9 cellular contexts compared by ENCODE assay signal in the genomic region with DNA sequence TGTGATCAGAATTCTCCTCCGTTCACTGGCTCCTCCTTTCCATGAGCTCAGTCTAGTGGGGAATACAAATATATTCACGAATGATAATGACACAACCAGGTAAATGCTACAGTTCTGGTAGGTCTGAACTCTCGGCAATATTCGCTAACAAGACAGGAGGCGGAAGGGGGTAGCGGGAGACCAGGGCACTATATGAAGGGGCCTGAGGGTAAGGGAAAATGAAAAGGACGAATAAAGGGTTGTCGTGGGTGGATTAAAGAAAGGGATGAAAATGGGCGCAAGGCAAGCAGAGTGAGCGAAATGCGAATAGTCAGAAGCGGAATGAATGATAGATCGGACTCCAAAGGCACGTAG. TPM values are rescaled to one million over a fixed set of nuclear protein-coding genes. Genes with fewer than 3 reads are reported as not detected.
DNase-seq lines count a peak whose midpoint lies in the region; ATAC-seq, FAIRE-seq and TF ChIP-seq lines count a peak whose summit lies in the region.
"Had no signal": no experiment of that assay in that cellular context is flagged by ENCODE, and none has a peak within 500 bp of the region (broad histone marks: within the 10 kb centered on the region; RNA-seq: fewer than 3 reads in every experiment).

No MANE protein-coding gene starts in this region.

- TF ChIP-seq RAD21 in HepG2 (CRISPR knock-in tag; IDR thresholded peaks at IDR 0.05): no peak

- H3K4me1 ChIP-seq in body of pancreas: peaks cover 15% of the 10 kb centered on the region
- H3K4me1 ChIP-seq in HepG2 (ENCODE audit: insufficient read depth, low read length): peaks cover 12% of the 10 kb centered on the region
- peaks cover 0 to 15% (median 3%) of the 10 kb centered on the region in 4 donors for H3K4me1 ChIP-seq in tibial nerve

- no peaks in the 10 kb centered on the region for H3K27me3 Mint-ChIP-seq in activated naive CD4-positive, alpha-beta T cell treated with anti-CD3 and anti-CD28 coated beads, Interleukin-2, amount 10 ng/mL, durations not matched to agents 7 days and 5 days

- peaks cover 6% of the 10 kb centered on the region for H3K36me3 Mint-ChIP-seq in activated naive CD4-positive, alpha-beta T cell treated with anti-CD3 and anti-CD28 coated beads, Interleukin-2, amount 10 ng/mL, durations not matched to agents 7 days and 5 days

- peak; percentile 8 for ATAC-seq in HG03469 (IDR thresholded peaks at IDR 0.05; ENCODE audit: unreplicated experiment)
- no peak for ATAC-seq in body of pancreas
- peak; percentile 63 for ATAC-seq in HepG2
- ATAC-seq in HG02884 (IDR thresholded peaks at IDR 0.05; ENCODE audit: unreplicated experiment): no peak

- CTCF ChIA-PET in activated naive CD4-positive, alpha-beta T cell treated with anti-CD3 and anti-CD28 coated beads, Interleukin-2, amount 10 ng/mL, durations not matched to agents 7 days and 5 days (lab: Charles Lee): no interaction called here
- CTCF ChIA-PET in HepG2 (lab: Yijun Ruan, JAX; ENCODE audit: low intra/inter-chr PET ratio, low total read pairs): no interaction called here

- peak overlapping the region; percentile 82 for H3K9ac ChIP-seq in HepG2 (ENCODE audit: insufficient read depth, low read depth, low read length)

- no TSS peak for BruUV-seq in HepG2 (replicated peaks; lab: Mats Ljungman, UMichigan)

- H3K4me3 Mint-ChIP-seq in activated naive CD4-positive, alpha-beta T cell treated with anti-CD3 and anti-CD28 coated beads, Interleukin-2, amount 10 ng/mL, durations not matched to agents 7 days and 5 days: peak overlapping the region; percentile 87

- no peaks in the 10 kb centered on the region for H4K20me1 ChIP-seq in HepG2 (ENCODE audit: insufficient read depth, low read length)

- H3K79me2 ChIP-seq in HepG2 (ENCODE audit: insufficient read depth, low read length): peaks cover 8% of the 10 kb centered on the region

- peak overlapping the region; percentile 3 to 62 for H3K4me3 ChIP-seq in body of pancreas
- H3K4me3 ChIP-seq in HepG2 (replicated peaks in 1 of 3; ENCODE audit: insufficient read depth in 1 of 3, low read depth in 2 of 3, low read length in 3 of 3): peak overlapping the region; percentile 67 to 85 (median 76)
- peak overlapping the region; percentile 46 to 78 (median 62) for H3K4me3 ChIP-seq in tibial nerve

- FAIRE-seq in HepG2 (lab: Jason Lieb, UNC): peak; percentile 76

- in situ Hi-C loops in HepG2 (cut with HindIII; ENCODE audit: extremely low pct_ligation_motif_present, low pct_unique_long_range_greater_than_20kb): no loop called here

- H2AFZ ChIP-seq in HepG2 (ENCODE audit: low read length): no peak overlapping the region

- no peak for DNase-seq in activated naive CD4-positive, alpha-beta T cell treated with anti-CD3 and anti-CD28 coated beads, Interleukin-2, amount 10 ng/mL, durations not matched to agents 7 days and 5 days
- DNase-seq in activated naive CD4-positive, alpha-beta T cell treated with Interleukin-2 at 50 U/mL for 16 hours: no peak
- no peak for DNase-seq in body of pancreas
- peak; percentile 9 for DNase-seq in HepG2 (ENCODE audit: low spot score)
- no peak for DNase-seq in tibial nerve (ENCODE audit: low spot score in 2 of 2)
- no peak for DNase-seq in NCI-H345 (lab: John Stamatoyannopoulos, UW)

- H3K36me3 ChIP-seq in body of pancreas (replicated peaks in 1 of 2; ENCODE audit: insufficient read depth in 1 of 2, low read depth in 2 of 2): no peaks in the 10 kb centered on the region
- H3K36me3 ChIP-seq in HepG2 (replicated peaks in 1 of 2; ENCODE audit: control insufficient read depth in 1 of 2, insufficient read depth in 2 of 2, low read length in 2 of 2): no peaks in the 10 kb centered on the region
- H3K36me3 ChIP-seq in tibial nerve: no peaks in the 10 kb centered on the region

- peak overlapping the region; percentile 76 for H3K4me2 ChIP-seq in HepG2 (ENCODE audit: low read depth, low read length)

- peak overlapping the region; percentile 94 for H3K27ac Mint-ChIP-seq in activated naive CD4-positive, alpha-beta T cell treated with anti-CD3 and anti-CD28 coated beads, Interleukin-2, amount 10 ng/mL, durations not matched to agents 7 days and 5 days

- intact Hi-C loops in body of pancreas (cut with DNase I): no loop called here
- intact Hi-C loops in HepG2 (cut with micrococcal nuclease; ENCODE audit: unreplicated experiment): loop anchor here (1.0 kb wide), 1 partner anchor 90 kb away; no protein-coding TSS in a partner anchor

- no peak for TF ChIP-seq EP300 in HepG2 (IDR thresholded peaks at IDR 0.05; ENCODE audit: low read depth in 2 of 2, low read length in 2 of 2)
- TF ChIP-seq EP300 in HepG2 (CRISPR knock-in tag; IDR thresholded peaks at IDR 0.05; ENCODE audit: borderline replicate concordance): no peak
- no peak for TF ChIP-seq EP300 in tibial nerve (IDR thresholded peaks at IDR 0.05)

- TF ChIP-seq POLR2A in body of pancreas (IDR thresholded peaks at IDR 0.05) (no peak), HepG2 (IDR thresholded peaks at IDR 0.05; ENCODE audit: insufficient read depth in 1 of 2, low read depth in 2 of 2, low read length in 2 of 2) (no peak), tibial nerve (IDR thresholded peaks at IDR 0.05) (no peak)

- POLR2A ChIA-PET in HepG2 (lab: Yijun Ruan, JAX): interaction anchor here (1.1 to 2.7 kb wide), 4 partner anchors 8 to 186 kb away, joined by 3 to 10 read pairs (median 4); partner anchors contain the start of gene RPL39

- H3K27me3 ChIP-seq in body of pancreas (no peaks in the 10 kb centered on the region), HepG2 (ENCODE audit: control insufficient read depth in 1 of 2, insufficient read depth in 2 of 2, low read length in 2 of 2) (no peaks in the 10 kb centered on the region), tibial nerve (no peaks in the 10 kb centered on the region)

- H3K4me1 Mint-ChIP-seq in activated naive CD4-positive, alpha-beta T cell treated with anti-CD3 and anti-CD28 coated beads, Interleukin-2, amount 10 ng/mL, durations not matched to agents 7 days and 5 days: peaks cover 20% of the 10 kb centered on the region

- TF ChIP-seq CTCF in body of pancreas (IDR thresholded peaks at IDR 0.05): no peak
- TF ChIP-seq CTCF in HepG2 (CRISPR knock-in tag; IDR thresholded peaks at IDR 0.05): no peak
- no peak for TF ChIP-seq CTCF in tibial nerve (IDR thresholded peaks at IDR 0.05)

- H3K9me3 ChIP-seq in body of pancreas (no peaks in the 10 kb centered on the region), HepG2 (ENCODE audit: low read length) (no peaks in the 10 kb centered on the region), tibial nerve (no peaks in the 10 kb centered on the region)

- peak overlapping the region; percentile 22 to 90 (median 76) for H3K27ac ChIP-seq in body of pancreas
- H3K27ac ChIP-seq in HepG2 (ENCODE audit: extremely low read length, insufficient read depth, low read length): peak overlapping the region; percentile 89
- H3K27ac ChIP-seq in tibial nerve: peak overlapping the region; percentile 67 to 91 (median 83)

- 1 to 2% methylated on average over 14 of the region's 14 CpGs for WGBS in body of pancreas, 2 donors
- WGBS in HepG2 (ENCODE audit: low lambda C conversion rate): 4% methylated on average over 12 of the region's 14 CpGs
- WGBS in tibial nerve, 2 donors: 1 to 36% methylated on average over 9 to 14 of the region's 14 CpGs

- no peaks in the 10 kb centered on the region for H3K9me3 Mint-ChIP-seq in activated naive CD4-positive, alpha-beta T cell treated with anti-CD3 and anti-CD28 coated beads, Interleukin-2, amount 10 ng/mL, durations not matched to agents 7 days and 5 days

RNA-seq across cellular contexts. Expression of gene NKAP, which starts 0.7 kb away (rescaled TPM):
- 1 to 10 TPM; 3.6 to 5.3 TPM for total RNA-seq in body of pancreas
- total RNA-seq in HepG2 (2016; rRNA removed; fragmentation: Illumina TruSeq; extraction: Trizol): 6.1 and 9.0 TPM in 2 replicates
- total RNA-seq in HepG2 (2016; cell fraction: cytosol; rRNA removed; fragmentation: Illumina TruSeq; extraction: Trizol; ENCODE audit: low read depth): 1.5 and 1.8 TPM in 2 replicates
- total RNA-seq in HepG2 (2016; cell fraction: insoluble cytoplasmic fraction; rRNA removed; fragmentation: Illumina TruSeq; extraction: Trizol): 5.6 and 9.1 TPM in 2 replicates
- 2.6 and 3.0 TPM in 2 replicates for total RNA-seq in HepG2 (2016; cell fraction: membrane; rRNA removed; fragmentation: Illumina TruSeq; extraction: Trizol)
- 3.7 and 4.7 TPM in 2 replicates for total RNA-seq in HepG2 (2016; cell fraction: nucleus; rRNA removed; fragmentation: Illumina TruSeq; extraction: Trizol)
- polyA plus RNA-seq in HepG2 (2011; rRNA removed): 3.3 and 3.6 TPM in 2 replicates
- 2.7 and 2.8 TPM in 2 replicates for polyA plus RNA-seq in HepG2 (2011; cell fraction: cytosol; rRNA removed)
- 2.1 and 2.7 TPM in 2 replicates for polyA plus RNA-seq in HepG2 (2011; cell fraction: nucleus; rRNA removed)
- 7.0 and 9.9 TPM in 2 replicates for polyA plus RNA-seq in HepG2 (2012)
- polyA plus RNA-seq in HepG2 (2016; cell fraction: cytosol; fragmentation: Illumina TruSeq; extraction: Trizol; ENCODE audit: low read depth): 1.8 and 2.1 TPM in 2 replicates
- 15.5 and 16.8 TPM in 2 replicates for polyA plus RNA-seq in HepG2 (2016; cell fraction: insoluble cytoplasmic fraction; fragmentation: Illumina TruSeq; extraction: Trizol; ENCODE audit: low read depth)
- 3.2 and 3.9 TPM in 2 replicates for polyA plus RNA-seq in HepG2 (2016; cell fraction: membrane; fragmentation: Illumina TruSeq; extraction: Trizol; ENCODE audit: low read depth)
- polyA plus RNA-seq in HepG2 (2016; cell fraction: nucleus; fragmentation: Illumina TruSeq; extraction: Trizol; ENCODE audit: insufficient read depth, low read depth): 7.9 and 8.6 TPM in 2 replicates
- 1.6 and 2.6 TPM in 2 replicates for polyA minus RNA-seq in HepG2 (2011; rRNA and poly(A)+ RNA removed; ENCODE audit: low replicate concordance)
- 2.5 and 2.9 TPM in 2 replicates for polyA minus RNA-seq in HepG2 (2011; cell fraction: cytosol; rRNA and poly(A)+ RNA removed)
- 3.2 and 5.0 TPM in 2 replicates for polyA minus RNA-seq in HepG2 (2011; cell fraction: nucleus; rRNA and poly(A)+ RNA removed)
- total RNA-seq in tibial nerve: 10 to 100 TPM in 2 of 4 donors, 1 to 10 TPM in 2; 5.2 to 11.4 (median 9.7) TPM

RNA-seq across cellular contexts. Expression of gene AKAP14, which starts 47.1 kb away (rescaled TPM):
- not detected for total RNA-seq in body of pancreas
- 1.7 and 1.9 TPM in 2 replicates for total RNA-seq in HepG2 (2016; rRNA removed; fragmentation: Illumina TruSeq; extraction: Trizol)
- total RNA-seq in HepG2 (2016; cell fraction: cytosol; rRNA removed; fragmentation: Illumina TruSeq; extraction: Trizol; ENCODE audit: low read depth): 1.7 TPM in 1 of 2 replicates, not detected in the other
- total RNA-seq in HepG2 (2016; cell fraction: insoluble cytoplasmic fraction; rRNA removed; fragmentation: Illumina TruSeq; extraction: Trizol): 1.0 and 2.2 TPM in 2 replicates
- total RNA-seq in HepG2 (2016; cell fraction: membrane; rRNA removed; fragmentation: Illumina TruSeq; extraction: Trizol): 1.9 and 2.7 TPM in 2 replicates
- total RNA-seq in HepG2 (2016; cell fraction: nucleus; rRNA removed; fragmentation: Illumina TruSeq; extraction: Trizol): 1.8 and 1.9 TPM in 2 replicates
- 0.20 TPM in 1 of 2 replicates, not detected in the other for polyA plus RNA-seq in HepG2 (2011; rRNA removed)
- 0.05 TPM in 1 of 2 replicates, not detected in the other for polyA plus RNA-seq in HepG2 (2011; cell fraction: cytosol; rRNA removed)
- polyA plus RNA-seq in HepG2 (2011; cell fraction: nucleus; rRNA removed): not detected in 2 replicates
- 0.36 and 0.52 TPM in 2 replicates for polyA plus RNA-seq in HepG2 (2012)
- 0.54 and 0.57 TPM in 2 replicates for polyA plus RNA-seq in HepG2 (2016; cell fraction: cytosol; fragmentation: Illumina TruSeq; extraction: Trizol; ENCODE audit: low read depth)
- 1.8 and 1.9 TPM in 2 replicates for polyA plus RNA-seq in HepG2 (2016; cell fraction: insoluble cytoplasmic fraction; fragmentation: Illumina TruSeq; extraction: Trizol; ENCODE audit: low read depth)
- polyA plus RNA-seq in HepG2 (2016; cell fraction: membrane; fragmentation: Illumina TruSeq; extraction: Trizol; ENCODE audit: low read depth): 0.73 and 1.3 TPM in 2 replicates
- polyA plus RNA-seq in HepG2 (2016; cell fraction: nucleus; fragmentation: Illumina TruSeq; extraction: Trizol; ENCODE audit: insufficient read depth, low read depth): 1.0 and 2.4 TPM in 2 replicates
- polyA minus RNA-seq in HepG2 (2011; rRNA and poly(A)+ RNA removed; ENCODE audit: low replicate concordance): not detected in 2 replicates
- polyA minus RNA-seq in HepG2 (2011; cell fraction: cytosol; rRNA and poly(A)+ RNA removed): not detected in 2 replicates
- polyA minus RNA-seq in HepG2 (2011; cell fraction: nucleus; rRNA and poly(A)+ RNA removed): not detected in 2 replicates
- total RNA-seq in tibial nerve: not detected
- total RNA-seq: myocyte had no signal

Comparison
In these comparisons a context has a peak if more than half of its experiments do, and no peak if none do; other contexts are left out.
1. ATAC-seq: peak in HG03469 (single experiment) and HepG2 (single experiment); none in body of pancreas (single experiment) and HG02884 (single experiment).
2. Peak in every context shown above with its lines, with median percentiles within 50 percentile points of each other: H3K27ac ChIP-seq and H3K4me3 ChIP-seq.